In genomic region chr10:58268946-58269831, GRCh38 we compare ENCODE assay signal across 8 cellular contexts. TPM values are rescaled to one million over a fixed set of nuclear protein-coding genes. Genes with fewer than 3 reads are reported as not detected.
DNase-seq lines count a peak whose midpoint lies in the region; ATAC-seq and TF ChIP-seq lines count a peak whose summit lies in the region.

Gene CISD1, plus strand, starts transcription at chr10:58269162. Its CDS starts 112 bp downstream, at chr10:58269274.

- H3K36me3 ChIP-seq in SK-N-MC (ENCODE audit: insufficient read depth, low read length) = no peaks in the 10 kb centered on the region
- H3K36me3 ChIP-seq in gastroesophageal sphincter = no peaks in the 10 kb centered on the region

- H3K4me3 ChIP-seq in NB4 (ENCODE audit: low read depth, low read length) (peak within 1 kb of the TSS; percentile 93), SK-N-MC (peak within 1 kb of the TSS; percentile 86), gastroesophageal sphincter (peak within 1 kb of the TSS; percentile 62 to 64)

- no peak for TF ChIP-seq EP300 in gastroesophageal sphincter (IDR thresholded peaks at IDR 0.05)

- H3K4me1 Mint-ChIP-seq in HFFc6 (ENCODE audit: low read depth) = peaks cover 48% of the 10 kb centered on the region
- H3K4me1 Mint-ChIP-seq in activated naive CD4-positive, alpha-beta T cell treated with anti-CD3 and anti-CD28 coated beads, Interleukin-2, amount 10 ng/mL, durations not matched to agents 7 days and 5 days = peaks cover 46% of the 10 kb centered on the region

- peak within 1 kb of the TSS; percentile 99 for H3K4me3 Mint-ChIP-seq in HFFc6
- H3K4me3 Mint-ChIP-seq in activated naive CD4-positive, alpha-beta T cell treated with anti-CD3 and anti-CD28 coated beads, Interleukin-2, amount 10 ng/mL, durations not matched to agents 7 days and 5 days = peak within 1 kb of the TSS; percentile 99

- TF ChIP-seq POLR2A in NB4 (IDR thresholded peaks at IDR 0.05; ENCODE audit: extremely low read depth, insufficient read length) = peak; percentile 94
- peak; percentile 60 to 69 for TF ChIP-seq POLR2A in gastroesophageal sphincter (IDR thresholded peaks at IDR 0.05)

- H3K27ac Mint-ChIP-seq in HFFc6 = peak within 1 kb of the TSS; percentile 98
- peak within 1 kb of the TSS; percentile 97 for H3K27ac Mint-ChIP-seq in activated naive CD4-positive, alpha-beta T cell treated with anti-CD3 and anti-CD28 coated beads, Interleukin-2, amount 10 ng/mL, durations not matched to agents 7 days and 5 days

- WGBS in gastroesophageal sphincter (ENCODE audit: low coverage in 1 of 2), 2 donors = 0 to 1% methylated on average over 14 to 18 of the region's 69 CpGs

- DNase-seq in GM04503 (ENCODE audit: low read depth) (peak; percentile 95), HFFc6 (peak; percentile 99), NB4 (ENCODE audit: low read depth) (peak; percentile 100), SK-N-MC (ENCODE audit: low read depth, low spot score) (peak; percentile 87), non-pigmented ciliary epithelial cell (ENCODE audit: low read depth) (peak; percentile 98), superior temporal gyrus (ENCODE audit: extremely low spot score) (peak; percentile 98)
- peak; percentile 96 for DNase-seq in activated naive CD4-positive, alpha-beta T cell treated with anti-CD3 and anti-CD28 coated beads, Interleukin-2, amount 10 ng/mL, durations not matched to agents 7 days and 5 days

- peak; percentile 90 for ATAC-seq in gastroesophageal sphincter

- peaks cover 5% of the 10 kb centered on the region for H3K36me3 Mint-ChIP-seq in HFFc6 (ENCODE audit: low read depth)
- H3K36me3 Mint-ChIP-seq in activated naive CD4-positive, alpha-beta T cell treated with anti-CD3 and anti-CD28 coated beads, Interleukin-2, amount 10 ng/mL, durations not matched to agents 7 days and 5 days = peaks cover 7% of the 10 kb centered on the region

- TF ChIP-seq CTCF in HFFc6 (IDR thresholded peaks at IDR 0.05) (no peak), NB4 (IDR thresholded peaks at IDR 0.05; ENCODE audit: low read depth, low read length) (no peak), gastroesophageal sphincter (IDR thresholded peaks at IDR 0.05) (no peak)

- H3K27me3 Mint-ChIP-seq in HFFc6 (ENCODE audit: insufficient read depth) = no peaks in the 10 kb centered on the region
- no peaks in the 10 kb centered on the region for H3K27me3 Mint-ChIP-seq in activated naive CD4-positive, alpha-beta T cell treated with anti-CD3 and anti-CD28 coated beads, Interleukin-2, amount 10 ng/mL, durations not matched to agents 7 days and 5 days

- no peaks in the 10 kb centered on the region for H3K9me3 Mint-ChIP-seq in HFFc6
- no peaks in the 10 kb centered on the region for H3K9me3 Mint-ChIP-seq in activated naive CD4-positive, alpha-beta T cell treated with anti-CD3 and anti-CD28 coated beads, Interleukin-2, amount 10 ng/mL, durations not matched to agents 7 days and 5 days

- H3K4me1 ChIP-seq in gastroesophageal sphincter = peaks cover 0 to 67% (median 3%) of the 10 kb centered on the region in 3 donors

- H3K27ac ChIP-seq in SK-N-MC (peak within 1 kb of the TSS; percentile 57; the same call in 1 of the 2 replicates), gastroesophageal sphincter (peak within 1 kb of the TSS; percentile 90 to 98 (median 96))

- CTCF ChIA-PET in activated naive CD4-positive, alpha-beta T cell treated with anti-CD3 and anti-CD28 coated beads, Interleukin-2, amount 10 ng/mL, durations not matched to agents 7 days and 5 days (lab: Charles Lee) = interaction anchor here (1.0 to 2.0 kb wide), 4 partner anchors 11 to 115 kb away, joined by 3 to 8 read pairs (median 4); no protein-coding TSS in a partner anchor

- H3K9ac ChIP-seq in SK-N-MC (ENCODE audit: insufficient read length) = peak within 1 kb of the TSS; percentile 85

- H3K9me3 ChIP-seq in SK-N-MC (ENCODE audit: low read depth, low read length) (no peaks in the 10 kb centered on the region), gastroesophageal sphincter (no peaks in the 10 kb centered on the region)

- no peaks in the 10 kb centered on the region for H3K27me3 ChIP-seq in gastroesophageal sphincter

RNA-seq across cellular contexts. Expression of gene CISD1, which starts in this region (rescaled TPM):
- total RNA-seq in HFFc6 (2021; fragmentation: NEBNext Ultra II Directional; extraction: Animal tissue kit (Norgen Biotek cat#: 25700)) = 10 to 100 TPM; 36.6 to 55.3 (median 43.8) TPM
- total RNA-seq in gastroesophageal sphincter = 10 to 100 TPM; 24.7 to 60.1 (median 47.6) TPM

Comparison
In these comparisons a context has a peak if more than half of its experiments do, and no peak if none do; other contexts are left out.
1. Peak in every context shown above with its lines: DNase-seq, ATAC-seq, H3K4me3 ChIP-seq and H3K27ac ChIP-seq.